ENCODE assay signal across 7 cellular contexts in genomic region chr18:59308201-59309014, GRCh38. TPM values are rescaled to one million over a fixed set of nuclear protein-coding genes. Genes with fewer than 3 reads are reported as not detected.
DNase-seq lines count a peak whose midpoint lies in the region; ATAC-seq, FAIRE-seq and TF ChIP-seq lines count a peak whose summit lies in the region.

No MANE protein-coding gene starts in this region.

- H3K36me3 ChIP-seq in WERI-Rb-1 (no peaks in the 10 kb centered on the region), bronchial epithelial cell (ENCODE audit: control insufficient read depth, insufficient read depth, low read length) (no peaks in the 10 kb centered on the region)

- peak overlapping the region; percentile 38 for H3K27ac ChIP-seq in WERI-Rb-1

- DNase-seq in NCI-H2107 treated with DMSO at 0.1 percent for 48 hours (lab: John Stamatoyannopoulos, UW; ENCODE audit: unreplicated experiment), result peak; percentile 69
- DNase-seq in WERI-Rb-1, result peak; percentile 89
- DNase-seq in bronchial epithelial cell (ENCODE audit: low read depth), result peak; percentile 26
- peak; percentile 8 to 65 for DNase-seq in stimulated activated CD4-positive, alpha-beta T cell treated with anti-CD3 and anti-CD28 coated beads, Interleukin-15, amount 100 ng/mL, for 48 hours (ENCODE audit: low read depth in 2 of 2)

- no peak for FAIRE-seq in bronchial epithelial cell (lab: Jason Lieb, UNC)
- peak; percentile 21 for FAIRE-seq in islet of Langerhans (lab: Jason Lieb, UNC)

- no peaks in the 10 kb centered on the region for H3K27me3 ChIP-seq in WERI-Rb-1 (ENCODE audit: insufficient read depth, low read depth, severe bottlenecking)
- H3K27me3 ChIP-seq in bronchial epithelial cell (ENCODE audit: control insufficient read depth, insufficient read depth, low read length), result peaks cover 2% of the 10 kb centered on the region

- ATAC-seq in GM18502 (IDR thresholded peaks at IDR 0.05; ENCODE audit: poor library complexity, unreplicated experiment), result peak; percentile 88
- ATAC-seq in HG02981 (IDR thresholded peaks at IDR 0.05; ENCODE audit: unreplicated experiment), result peak; percentile 85

- H3K9me3 ChIP-seq in WERI-Rb-1 (ENCODE audit: severe bottlenecking), result no peaks in the 10 kb centered on the region

- H3K4me3 ChIP-seq in WERI-Rb-1 (ENCODE audit: low read depth, low read length), result peak overlapping the region; percentile 36
- H3K4me3 ChIP-seq in bronchial epithelial cell (ENCODE audit: low read depth, low read length), result no peak overlapping the region

- TF ChIP-seq CTCF in WERI-Rb-1 (IDR thresholded peaks at IDR 0.05; ENCODE audit: low read depth, low read length) (peak; percentile 82), bronchial epithelial cell (IDR thresholded peaks at IDR 0.05; ENCODE audit: insufficient read depth, low read length, severe bottlenecking) (peak; percentile 84)

RNA-seq across cellular contexts. Expression of gene CPLX4, which starts 10.0 kb away (rescaled TPM):
- not detected in 2 replicates for total RNA-seq in bronchial epithelial cell

RNA-seq across cellular contexts. Expression of gene RAX, which starts 35.2 kb away (rescaled TPM):
- not detected in 2 replicates for total RNA-seq in bronchial epithelial cell

RNA-seq across cellular contexts. Expression of gene LMAN1, which starts 50.7 kb away (rescaled TPM):
- 127 and 157 TPM in 2 replicates for total RNA-seq in bronchial epithelial cell

Comparison
In these comparisons a context has a peak if more than half of its experiments do, and no peak if none do; other contexts are left out.
1. DNase-seq: peak in every context shown above with its lines; median percentile 89 in WERI-Rb-1; 69 in NCI-H2107 treated with DMSO at 0.1 percent for 48 hours; 36 in stimulated activated CD4-positive, alpha-beta T cell treated with anti-CD3 and anti-CD28 coated beads, Interleukin-15, amount 100 ng/mL, for 48 hours; 26 in bronchial epithelial cell.